ENCODE assay signal across 32 cellular contexts in genomic region chr10:95306851-95307250, GRCh38.
"Had no signal": no experiment of that assay in that cellular context is flagged by ENCODE, and none has a peak within 500 bp of the region (broad histone marks: within the 10 kb centered on the region; RNA-seq: fewer than 3 reads in every experiment).

No MANE protein-coding gene starts in this region.

- H3K36me3 ChIP-seq: adrenal gland, esophagus squamous epithelium, gastroesophageal sphincter had no signal

- H3K27ac ChIP-seq: adrenal gland, epithelial cell of prostate, esophagus squamous epithelium, gastroesophageal sphincter, VCaP had no signal

- H3K9me3 ChIP-seq: adrenal gland, body of pancreas, esophagus squamous epithelium, gastroesophageal sphincter had no signal

- H3K4me3 ChIP-seq: adrenal gland, body of pancreas, esophagus squamous epithelium, gastroesophageal sphincter had no signal

- H3K36me3 Mint-ChIP-seq: activated naive CD4-positive, alpha-beta T cell treated with anti-CD3 and anti-CD28 coated beads, Interleukin-2, amount 50 U/mL, for 24 hours; activated naive CD8-positive, alpha-beta T cell treated with anti-CD3 and anti-CD28 coated beads for 36 hours; T-cell; WTC11 had no signal

- H3K9me3 Mint-ChIP-seq: activated CD4-positive, alpha-beta memory T cell treated with anti-CD3 and anti-CD28 coated beads, Interleukin-2, amount 10 ng/mL, durations not matched to agents 7 days and 5 days; activated CD4-positive, alpha-beta T cell treated with anti-CD3 and anti-CD28 coated beads, Interleukin-2, amount 10 ng/mL, durations not matched to agents 7 days and 5 days; activated naive CD4-positive, alpha-beta T cell treated with anti-CD3 and anti-CD28 coated beads for 36 hours; activated naive CD4-positive, alpha-beta T cell treated with anti-CD3 and anti-CD28 coated beads, Interleukin-2, amount 50 U/mL, for 24 hours; activated naive CD8-positive, alpha-beta T cell treated with anti-CD3 and anti-CD28 coated beads for 36 hours; activated naive CD8-positive, alpha-beta T cell treated with anti-CD3 and anti-CD28 coated beads, Interleukin-2, amount 50 U/mL, for 24 hours; activated T-cell treated with anti-CD3 and anti-CD28 coated beads, Interleukin-2, amount 50 U/mL, for 24 hours; activated T-cell treated with anti-CD3 and anti-CD28 coated beads, Interleukin-2, amount 50 U/mL, for 72 hours; effector memory CD8-positive, alpha-beta T cell; T-cell; T-helper 1 cell treated with Interleukin-12 subunit alpha and Interleukin-12 subunit beta and Interleukin-4 antibody, amounts not matched to agents 30 μg/mL and 1 μg/mL, for 36 hours; WTC11 had no signal

- H3K27me3 Mint-ChIP-seq: activated naive CD4-positive, alpha-beta T cell treated with anti-CD3 and anti-CD28 coated beads, Interleukin-2, amount 50 U/mL, for 24 hours; activated T-cell treated with anti-CD3 and anti-CD28 coated beads, Interleukin-2, amount 50 U/mL, for 24 hours had no signal

- DNase-seq: activated CD4-positive, alpha-beta memory T cell treated with anti-CD3 and anti-CD28 coated beads, Interleukin-2, amount 10 ng/mL, durations not matched to agents 7 days and 5 days; activated CD4-positive, alpha-beta T cell treated with anti-CD3 and anti-CD28 coated beads for 1 hour; activated CD4-positive, alpha-beta T cell treated with anti-CD3 and anti-CD28 coated beads for 4 hours; activated CD4-positive, alpha-beta T cell treated with anti-CD3 and anti-CD28 coated beads, Interleukin-2, amount 10 ng/mL, durations not matched to agents 7 days and 5 days; activated CD4-positive, alpha-beta T cell treated with anti-CD3 and anti-CD28 coated beads, Interleukin-2, amount 50 U/mL, for 4 hours; activated CD8-positive, alpha-beta memory T cell treated with anti-CD3 and anti-CD28 coated beads, Interleukin-2, amount 50 U/mL, for 48 hours; activated gamma-delta T cell treated with Interleukin-2 at 50 U/mL for 16 hours; activated naive CD4-positive, alpha-beta T cell treated with anti-CD3 and anti-CD28 coated beads for 36 hours; activated naive CD8-positive, alpha-beta T cell treated with anti-CD3 and anti-CD28 coated beads for 36 hours; activated naive CD8-positive, alpha-beta T cell treated with anti-CD3 and anti-CD28 coated beads, Interleukin-2, amount 50 U/mL, for 24 hours; activated T-cell treated with anti-CD3 and anti-CD28 coated beads for 4 hours; activated T-cell treated with anti-CD3 and anti-CD28 coated beads, Interleukin-2, amount 50 U/mL, for 24 hours; activated T-cell treated with anti-CD3 and anti-CD28 coated beads, Interleukin-2, amount 50 U/mL, for 72 hours; adrenal gland; amygdala; aorta; body of pancreas; caudate nucleus; cortex of kidney; dermis blood vessel endothelial cell; effector CD4-positive, alpha-beta T cell; effector memory CD8-positive, alpha-beta T cell; esophagus squamous epithelium; foreskin melanocyte; T-cell; T-helper 9 cell had no signal

- H3K4me3 Mint-ChIP-seq: activated CD4-positive, alpha-beta memory T cell treated with anti-CD3 and anti-CD28 coated beads, Interleukin-2, amount 10 ng/mL, durations not matched to agents 7 days and 5 days; activated CD4-positive, alpha-beta T cell treated with anti-CD3 and anti-CD28 coated beads, Interleukin-2, amount 10 ng/mL, durations not matched to agents 7 days and 5 days; activated naive CD4-positive, alpha-beta T cell treated with anti-CD3 and anti-CD28 coated beads for 36 hours; activated naive CD4-positive, alpha-beta T cell treated with anti-CD3 and anti-CD28 coated beads, Interleukin-2, amount 50 U/mL, for 24 hours; activated naive CD8-positive, alpha-beta T cell treated with anti-CD3 and anti-CD28 coated beads for 36 hours; activated naive CD8-positive, alpha-beta T cell treated with anti-CD3 and anti-CD28 coated beads, Interleukin-2, amount 50 U/mL, for 24 hours; activated T-cell treated with anti-CD3 and anti-CD28 coated beads, Interleukin-2, amount 50 U/mL, for 24 hours; activated T-cell treated with anti-CD3 and anti-CD28 coated beads, Interleukin-2, amount 50 U/mL, for 72 hours; effector memory CD8-positive, alpha-beta T cell; T-cell; T-helper 1 cell treated with Interleukin-12 subunit alpha and Interleukin-12 subunit beta and Interleukin-4 antibody, amounts not matched to agents 30 μg/mL and 1 μg/mL, for 36 hours; WTC11 had no signal

- ATAC-seq: activated naive CD8-positive, alpha-beta T cell treated with anti-CD3 and anti-CD28 coated beads, Interleukin-2, amount 50 U/mL, for 24 hours; activated T-cell treated with anti-CD3 and anti-CD28 coated beads, Interleukin-2, amount 50 U/mL, for 72 hours; body of pancreas; effector memory CD8-positive, alpha-beta T cell; gastroesophageal sphincter; T-cell; WTC11 had no signal

- H3K27ac Mint-ChIP-seq: activated CD4-positive, alpha-beta memory T cell treated with anti-CD3 and anti-CD28 coated beads, Interleukin-2, amount 10 ng/mL, durations not matched to agents 7 days and 5 days; activated CD4-positive, alpha-beta T cell treated with anti-CD3 and anti-CD28 coated beads, Interleukin-2, amount 10 ng/mL, durations not matched to agents 7 days and 5 days; activated naive CD4-positive, alpha-beta T cell treated with anti-CD3 and anti-CD28 coated beads for 36 hours; activated naive CD4-positive, alpha-beta T cell treated with anti-CD3 and anti-CD28 coated beads, Interleukin-2, amount 50 U/mL, for 24 hours; activated naive CD8-positive, alpha-beta T cell treated with anti-CD3 and anti-CD28 coated beads for 36 hours; activated naive CD8-positive, alpha-beta T cell treated with anti-CD3 and anti-CD28 coated beads, Interleukin-2, amount 50 U/mL, for 24 hours; activated T-cell treated with anti-CD3 and anti-CD28 coated beads, Interleukin-2, amount 50 U/mL, for 24 hours; activated T-cell treated with anti-CD3 and anti-CD28 coated beads, Interleukin-2, amount 50 U/mL, for 72 hours; effector memory CD8-positive, alpha-beta T cell; T-cell; T-helper 1 cell treated with Interleukin-12 subunit alpha and Interleukin-12 subunit beta and Interleukin-4 antibody, amounts not matched to agents 30 μg/mL and 1 μg/mL, for 36 hours; WTC11 had no signal

- H3K27me3 ChIP-seq: adrenal gland, body of pancreas, esophagus squamous epithelium, gastroesophageal sphincter had no signal
